Comparison of ENCODE assay signal across 10 cellular contexts in genomic region chr6:17612048-17612447, GRCh38.
"Had no signal": no experiment of that assay in that cellular context is flagged by ENCODE, and none has a peak within 500 bp of the region (broad histone marks: within the 10 kb centered on the region; RNA-seq: fewer than 3 reads in every experiment).

No MANE protein-coding gene starts in this region.

- H3K9me3 Mint-ChIP-seq: neural progenitor cell had no signal

- H3K27ac ChIP-seq: heart left ventricle, left lung, neural progenitor cell, thyroid gland had no signal

- DNase-seq: activated CD4-positive, alpha-beta T cell treated with anti-CD3 and anti-CD28 coated beads, Interleukin-2, amount 50 U/mL, for 48 hours; activated CD8-positive, alpha-beta memory T cell treated with anti-CD3 and anti-CD28 coated beads, Interleukin-2, amount 50 U/mL, for 48 hours; foreskin melanocyte; heart left ventricle; left lung; retina; SK-N-SH; stimulated activated CD4-positive, alpha-beta T cell treated with anti-CD3 and anti-CD28 coated beads, Interleukin-4, amount 100 ng/mL, for 4 hours; thyroid gland had no signal

- H3K9ac ChIP-seq: neural progenitor cell, SK-N-SH had no signal

- H3K9me3 ChIP-seq: heart left ventricle, left lung, SK-N-SH, thyroid gland had no signal

- H3K4me1 ChIP-seq: left lung, neural progenitor cell, thyroid gland had no signal

- H3K4me1 Mint-ChIP-seq: neural progenitor cell had no signal

- H3K4me3 Mint-ChIP-seq: neural progenitor cell had no signal

- H3K4me2 ChIP-seq: neural progenitor cell, SK-N-SH had no signal

- H2AFZ ChIP-seq: neural progenitor cell had no signal

- H3K27me3 ChIP-seq: heart left ventricle, left lung, neural progenitor cell, thyroid gland had no signal

- H3K27ac Mint-ChIP-seq: neural progenitor cell had no signal

- H3K4me3 ChIP-seq: heart left ventricle, left lung, neural progenitor cell, thyroid gland had no signal

- ATAC-seq: heart left ventricle, left lung had no signal
